ENCODE assay signal across 9 cellular contexts in the genomic region with DNA sequence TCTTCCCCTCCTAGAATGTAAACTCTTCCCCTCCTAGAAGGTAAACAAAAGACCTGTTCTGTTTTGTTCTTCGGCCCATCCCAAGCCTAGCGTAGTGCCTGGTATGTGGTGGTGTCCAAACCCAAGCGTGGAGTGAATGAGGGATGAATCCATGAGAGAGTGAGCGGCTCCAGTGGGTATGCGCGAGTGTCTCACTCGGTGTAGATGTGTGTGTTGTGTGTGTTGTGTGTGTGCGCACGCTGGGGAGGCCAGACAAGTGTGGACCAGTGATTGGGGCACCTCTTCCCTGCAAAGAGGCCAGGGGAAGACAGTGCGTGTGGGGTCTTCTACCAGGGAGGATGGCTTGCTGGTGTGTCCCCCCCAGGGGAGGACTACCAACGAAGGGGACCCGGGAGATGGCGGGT. TPM values are rescaled to one million over a fixed set of nuclear protein-coding genes. Genes with fewer than 3 reads are reported as not detected.
DNase-seq lines count a peak whose midpoint lies in the region; ATAC-seq and TF ChIP-seq lines count a peak whose summit lies in the region.
"Had no signal": no experiment of that assay in that cellular context is flagged by ENCODE, and none has a peak within 500 bp of the region (broad histone marks: within the 10 kb centered on the region; RNA-seq: fewer than 3 reads in every experiment).

No MANE protein-coding gene starts in this region.

- no peak for ATAC-seq in HG02840 (IDR thresholded peaks at IDR 0.05; ENCODE audit: low FRiP score, unreplicated experiment)

- peaks cover 0 to 13% of the 10 kb centered on the region in 2 donors for H3K4me1 ChIP-seq in adrenal gland (replicated peaks in 1 of 2)
- peaks cover 11% of the 10 kb centered on the region for H3K4me1 ChIP-seq in iPS-20b (ENCODE audit: insufficient read depth, low read length)
- H3K4me1 ChIP-seq in spleen: peaks cover 0 to 21% (median 16%) of the 10 kb centered on the region in 6 donors

- intact Hi-C loops in adrenal gland (cut with DNase I) (no loop called here), spleen (cut with DNase I; ENCODE audit: low total_unique reads) (no loop called here)

- H3K27ac ChIP-seq in adrenal gland: peak overlapping the region in 4 of 5 donors; percentile 28 to 91 (median 54)
- H3K27ac ChIP-seq in iPS-20b (ENCODE audit: low read length): no peak overlapping the region
- H3K27ac ChIP-seq in spleen: peak overlapping the region in 7 of 8 donors; percentile 43 to 69 (median 55)

- no peaks in the 10 kb centered on the region for H3K9me3 ChIP-seq in adrenal gland (replicated peaks in 1 of 3)
- peaks cover 12% of the 10 kb centered on the region for H3K9me3 ChIP-seq in iPS-20b (ENCODE audit: insufficient read depth, low read depth, low read length)
- peaks cover 0 to 13% (median 11%) of the 10 kb centered on the region in 8 donors for H3K9me3 ChIP-seq in spleen

- peaks cover 41% of the 10 kb centered on the region for H3K4me1 Mint-ChIP-seq in HFFc6 (ENCODE audit: low read depth)

- peak overlapping the region; percentile 84 for H3K4me3 Mint-ChIP-seq in HFFc6

- H3K27ac Mint-ChIP-seq in HFFc6: peak overlapping the region; percentile 95

- H3K36me3 Mint-ChIP-seq in HFFc6 (ENCODE audit: low read depth): peaks cover 16% of the 10 kb centered on the region

- 61 to 72% (median 63%) methylated on average over 9 to 13 of the region's 13 CpGs for WGBS in adrenal gland, 4 donors
- 64 to 69% (median 68%) methylated on average over 13 of the region's 13 CpGs for WGBS in spleen, 5 donors

- H3K27me3 ChIP-seq in adrenal gland (no peaks in the 10 kb centered on the region), iPS-20b (ENCODE audit: insufficient read depth, low read length) (peaks cover 5% of the 10 kb centered on the region; the same call in 1 of the 2 replicates), spleen (replicated peaks in 1 of 7) (peaks cover 0 to 52% (median 14%) of the 10 kb centered on the region in 7 donors)

- H3K4me3 ChIP-seq in adrenal gland: peak overlapping the region in 2 of 4 donors; percentile 53 to 64
- peak overlapping the region; percentile 78; the same call in 1 of the 2 replicates for H3K4me3 ChIP-seq in iPS-20b (ENCODE audit: low read length)
- H3K4me3 ChIP-seq in spleen: peak overlapping the region in 7 of 8 donors; percentile 38 to 71 (median 44)

- H3K36me3 ChIP-seq in adrenal gland (replicated peaks in 1 of 2) (no peaks in the 10 kb centered on the region), iPS-20b (ENCODE audit: insufficient read depth, low read depth, low read length) (no peaks in the 10 kb centered on the region), spleen (no peaks in the 10 kb centered on the region)

- peak overlapping the region; percentile 79; the same call in 1 of the 2 replicates for H3K9ac ChIP-seq in iPS-20b (ENCODE audit: low read depth, low read length)

- H3K27me3 Mint-ChIP-seq in HFFc6 (ENCODE audit: insufficient read depth): peaks cover 6% of the 10 kb centered on the region

- peaks cover 6% of the 10 kb centered on the region for H3K9me3 Mint-ChIP-seq in HFFc6

- DNase-seq in HFFc6: no peak
- DNase-seq in adrenal gland: no peak
- DNase-seq in spleen: no peak
- DNase-seq in NCI-H1436 (lab: John Stamatoyannopoulos, UW): no peak
- DNase-seq in activated CD8-positive, alpha-beta memory T cell treated with anti-CD3 and anti-CD28 coated beads, Interleukin-2, amount 50 U/mL, for 4 hours: no peak
- DNase-seq in NCI-H446 (lab: John Stamatoyannopoulos, UW): no peak

- TF ChIP-seq CTCF in HFFc6 (IDR thresholded peaks at IDR 0.05): no peak
- no peak for TF ChIP-seq CTCF in adrenal gland (IDR thresholded peaks at IDR 0.05)
- no peak for TF ChIP-seq CTCF in spleen (IDR thresholded peaks at IDR 0.05 in 8 of 11, conservative IDR thresholded peaks at IDR 0.05 in 3 of 11)

- TF ChIP-seq POLR2A in adrenal gland (IDR thresholded peaks at IDR 0.05) (no peak), spleen (IDR thresholded peaks at IDR 0.05) (no peak)

RNA-seq across cellular contexts. Expression of a gene that starts 0.4 kb away (rescaled TPM):
- total RNA-seq in HFFc6 (2021; fragmentation: NEBNext Ultra II Directional; extraction: Animal tissue kit (Norgen Biotek cat#: 25700)): 10 to 100 TPM; 27.0 to 36.4 (median 30.5) TPM
- total RNA-seq in adrenal gland (10 to 100 TPM in 7 of 8 donors, 1 to 10 TPM in 1; 8.5 to 27.3 (median 14.1) TPM), spleen (1 to 10 TPM; 2.0 to 7.3 (median 5.0) TPM)
- polyA plus RNA-seq in adrenal gland (10 to 100 TPM in 2 of 3 donors, 1 to 10 TPM in 1; 7.2 to 11.8 (median 10.5) TPM), spleen (1 to 10 TPM; 1.9 to 2.6 (median 2.3) TPM)
- total RNA-seq: T-helper 1 cell treated with Interleukin-12 subunit alpha and Interleukin-12 subunit beta and Interleukin-4 antibody, amounts not matched to agents 30 ng/mL and 1 ng/mL, for 36 hours had no signal

RNA-seq across cellular contexts. Expression of a gene that starts 19.8 kb away (rescaled TPM):
- total RNA-seq in HFFc6 (2021; fragmentation: NEBNext Ultra II Directional; extraction: Animal tissue kit (Norgen Biotek cat#: 25700)): 10 to 100 TPM; 14.8 to 20.0 (median 15.8) TPM
- total RNA-seq in adrenal gland: 10 to 100 TPM in 7 of 8 donors, 1 to 10 TPM in 1; 9.7 to 35.0 (median 16.9) TPM
- polyA plus RNA-seq in adrenal gland: 10 to 100 TPM in 1 of 3 donors, 1 to 10 TPM in 2; 8.9 to 19.8 (median 9.2) TPM
- 10 to 100 TPM; 11.1 to 24.2 (median 13.3) TPM for total RNA-seq in spleen
- 10 to 100 TPM in 1 of 3 donors, 1 to 10 TPM in 2; 6.9 to 11.2 (median 9.4) TPM for polyA plus RNA-seq in spleen

RNA-seq across cellular contexts. Expression of a gene that starts 57.8 kb away (rescaled TPM):
- total RNA-seq in HFFc6 (2021; fragmentation: NEBNext Ultra II Directional; extraction: Animal tissue kit (Norgen Biotek cat#: 25700)): 1 to 10 TPM; 2.3 to 3.5 (median 2.7) TPM
- total RNA-seq in adrenal gland: 10 to 100 TPM in 1 of 8 donors, 1 to 10 TPM in 7; 1.6 to 11.2 (median 4.0) TPM
- polyA plus RNA-seq in adrenal gland: 1 to 10 TPM; 1.5 to 4.2 (median 1.9) TPM
- total RNA-seq in spleen: 1 to 10 TPM in 2 of 7 donors, under 1 TPM in 4, not detected in 1; 0.34 to 1.7 (median 0.64) TPM
- under 1 TPM; 0.16 to 0.17 (median 0.17) TPM for polyA plus RNA-seq in spleen
